ENCODE assay signal across 8 cellular contexts in the genomic region with DNA sequence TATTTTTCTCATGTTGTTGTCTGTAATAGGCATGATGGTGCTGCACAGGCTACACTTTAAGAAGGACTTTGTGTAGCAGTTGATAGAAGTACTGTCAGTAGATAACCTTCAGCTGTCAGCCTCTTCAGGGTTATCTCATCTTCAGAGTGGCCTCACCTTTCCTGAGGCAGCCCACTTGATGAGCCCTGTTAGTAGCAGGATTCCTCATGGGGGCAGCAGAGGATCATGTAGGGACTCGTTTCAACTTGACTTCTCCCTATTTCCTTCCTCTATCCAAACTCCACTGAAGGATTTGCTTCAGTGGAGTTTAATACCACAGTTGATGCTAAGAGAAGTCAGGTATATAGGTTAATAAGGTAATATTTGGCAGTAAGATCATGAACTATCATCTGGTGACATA.
DNase-seq lines count a peak whose midpoint lies in the region; ATAC-seq and TF ChIP-seq lines count a peak whose summit lies in the region.

No MANE protein-coding gene starts in this region.

- H3K9me3 ChIP-seq in endodermal cell (ENCODE audit: control insufficient read depth, low read length) (no peaks in the 10 kb centered on the region), transverse colon (no peaks in the 10 kb centered on the region)

- POLR2A ChIA-PET in activated CD8-positive, alpha-beta T cell treated with anti-CD3 and anti-CD28 coated beads for 36 hours (lab: Charles Lee): no interaction called here
- POLR2A ChIA-PET in activated CD8-positive, alpha-beta T cell treated with anti-CD3 and anti-CD28 coated beads, Interleukin-2, amount 10 ng/mL, durations not matched to agents 7 days and 5 days (lab: Charles Lee): no interaction called here

- CTCF ChIA-PET in activated CD8-positive, alpha-beta T cell treated with anti-CD3 and anti-CD28 coated beads for 36 hours (lab: Charles Lee): no interaction called here
- CTCF ChIA-PET in activated CD8-positive, alpha-beta T cell treated with anti-CD3 and anti-CD28 coated beads, Interleukin-2, amount 10 ng/mL, durations not matched to agents 7 days and 5 days (lab: Charles Lee): no interaction called here

- no peak overlapping the region for H3K4me3 Mint-ChIP-seq in activated CD8-positive, alpha-beta T cell treated with anti-CD3 and anti-CD28 coated beads for 36 hours
- no peak overlapping the region for H3K4me3 Mint-ChIP-seq in activated CD8-positive, alpha-beta T cell treated with anti-CD3 and anti-CD28 coated beads, Interleukin-2, amount 10 ng/mL, durations not matched to agents 7 days and 5 days
- H3K4me3 Mint-ChIP-seq in endodermal cell: no peak overlapping the region

- no peak overlapping the region for H3K27ac Mint-ChIP-seq in activated CD8-positive, alpha-beta T cell treated with anti-CD3 and anti-CD28 coated beads for 36 hours
- H3K27ac Mint-ChIP-seq in activated CD8-positive, alpha-beta T cell treated with anti-CD3 and anti-CD28 coated beads, Interleukin-2, amount 10 ng/mL, durations not matched to agents 7 days and 5 days: no peak overlapping the region
- no peak overlapping the region for H3K27ac Mint-ChIP-seq in endodermal cell

- no peaks in the 10 kb centered on the region for H3K36me3 ChIP-seq in endodermal cell (ENCODE audit: control insufficient read depth, insufficient read depth, low read length)
- H3K36me3 ChIP-seq in transverse colon: no peaks in the 10 kb centered on the region

- ATAC-seq in activated CD8-positive, alpha-beta T cell treated with anti-CD3 and anti-CD28 coated beads for 36 hours: no peak
- no peak for ATAC-seq in activated CD8-positive, alpha-beta T cell treated with anti-CD3 and anti-CD28 coated beads, Interleukin-2, amount 10 ng/mL, durations not matched to agents 7 days and 5 days
- no peak for ATAC-seq in HG03097 (IDR thresholded peaks at IDR 0.05; ENCODE audit: low FRiP score, unreplicated experiment)
- no peak for ATAC-seq in HG03139 (IDR thresholded peaks at IDR 0.05; ENCODE audit: unreplicated experiment)
- ATAC-seq in GM19395 (IDR thresholded peaks at IDR 0.05; ENCODE audit: unreplicated experiment): no peak

- H3K4me1 ChIP-seq in endodermal cell (ENCODE audit: control insufficient read depth, insufficient read depth, low read length) (no peaks in the 10 kb centered on the region), transverse colon (no peaks in the 10 kb centered on the region)

- TF ChIP-seq POLR2A in transverse colon (IDR thresholded peaks at IDR 0.05): no peak

- H3K27me3 ChIP-seq in endodermal cell (ENCODE audit: control insufficient read depth, insufficient read depth, low read length, poor library complexity, severe bottlenecking) (no peaks in the 10 kb centered on the region), transverse colon (no peaks in the 10 kb centered on the region)

- DNase-seq in activated CD8-positive, alpha-beta T cell treated with anti-CD3 and anti-CD28 coated beads for 36 hours: peak; percentile 10
- DNase-seq in activated CD8-positive, alpha-beta T cell treated with anti-CD3 and anti-CD28 coated beads, Interleukin-2, amount 10 ng/mL, durations not matched to agents 7 days and 5 days: no peak
- DNase-seq in NCI-H2171 (lab: John Stamatoyannopoulos, UW): peak; percentile 33
- peak; percentile 90 for DNase-seq in endodermal cell
- peak; percentile 9 for DNase-seq in transverse colon

- H3K27me3 Mint-ChIP-seq in activated CD8-positive, alpha-beta T cell treated with anti-CD3 and anti-CD28 coated beads for 36 hours: no peaks in the 10 kb centered on the region
- H3K27me3 Mint-ChIP-seq in activated CD8-positive, alpha-beta T cell treated with anti-CD3 and anti-CD28 coated beads, Interleukin-2, amount 10 ng/mL, durations not matched to agents 7 days and 5 days (ENCODE audit: low read depth): no peaks in the 10 kb centered on the region
- no peaks in the 10 kb centered on the region for H3K27me3 Mint-ChIP-seq in endodermal cell (ENCODE audit: insufficient read depth)

- H3K4me3 ChIP-seq in endodermal cell (ENCODE audit: low read length) (no peak overlapping the region), transverse colon (no peak overlapping the region)

- H3K9ac ChIP-seq in endodermal cell (ENCODE audit: extremely low read depth, low read length, poor library complexity, severe bottlenecking): no peak overlapping the region

- 0% methylated on average over 1 of the region's 1 CpG; no CpG with 5 or more reads in 1 of the 2 experiments for WGBS in endodermal cell (ENCODE audit: insufficient coverage in 1 of 2, insufficient read length in 1 of 2), 2 experiments
- WGBS in transverse colon (ENCODE audit: low coverage in 1 of 2), 2 donors: 17% methylated on average over 1 of the region's 1 CpG; no CpG with 5 or more reads in 1 of the 2 donors

- no peak for TF ChIP-seq EP300 in transverse colon (IDR thresholded peaks at IDR 0.05; ENCODE audit: low read depth)

- no peaks in the 10 kb centered on the region for H3K4me1 Mint-ChIP-seq in activated CD8-positive, alpha-beta T cell treated with anti-CD3 and anti-CD28 coated beads for 36 hours (ENCODE audit: low read depth)
- H3K4me1 Mint-ChIP-seq in activated CD8-positive, alpha-beta T cell treated with anti-CD3 and anti-CD28 coated beads, Interleukin-2, amount 10 ng/mL, durations not matched to agents 7 days and 5 days (ENCODE audit: low read depth): no peaks in the 10 kb centered on the region
- H3K4me1 Mint-ChIP-seq in endodermal cell: no peaks in the 10 kb centered on the region

- TF ChIP-seq CTCF in activated CD8-positive, alpha-beta T cell treated with anti-CD3 and anti-CD28 coated beads for 36 hours (IDR thresholded peaks at IDR 0.05): no peak
- peak; percentile 89 for TF ChIP-seq CTCF in endodermal cell (conservative IDR thresholded peaks at IDR 0.05)
- peak in 2 of 5 experiments; percentile 8 for TF ChIP-seq CTCF in transverse colon (IDR thresholded peaks at IDR 0.05)

- intact Hi-C loops in activated CD8-positive, alpha-beta T cell treated with anti-CD3 and anti-CD28 coated beads for 36 hours (cut with micrococcal nuclease): no loop called here
- intact Hi-C loops in transverse colon (cut with DNase I; ENCODE audit: low total_unique reads): no loop called here

- H3K27ac ChIP-seq in endodermal cell (ENCODE audit: low read depth, low read length) (no peak overlapping the region), transverse colon (no peak overlapping the region)

- H3K36me3 Mint-ChIP-seq in activated CD8-positive, alpha-beta T cell treated with anti-CD3 and anti-CD28 coated beads for 36 hours (ENCODE audit: low read depth): no peaks in the 10 kb centered on the region
- H3K36me3 Mint-ChIP-seq in activated CD8-positive, alpha-beta T cell treated with anti-CD3 and anti-CD28 coated beads, Interleukin-2, amount 10 ng/mL, durations not matched to agents 7 days and 5 days (ENCODE audit: low read depth): no peaks in the 10 kb centered on the region
- no peaks in the 10 kb centered on the region for H3K36me3 Mint-ChIP-seq in endodermal cell (ENCODE audit: low read depth)

- peaks cover 2% of the 10 kb centered on the region for H3K9me3 Mint-ChIP-seq in activated CD8-positive, alpha-beta T cell treated with anti-CD3 and anti-CD28 coated beads for 36 hours
- no peaks in the 10 kb centered on the region for H3K9me3 Mint-ChIP-seq in activated CD8-positive, alpha-beta T cell treated with anti-CD3 and anti-CD28 coated beads, Interleukin-2, amount 10 ng/mL, durations not matched to agents 7 days and 5 days (ENCODE audit: insufficient read depth)
- no peaks in the 10 kb centered on the region for H3K9me3 Mint-ChIP-seq in endodermal cell

- in situ Hi-C loops in transverse colon (cut with MboI; ENCODE audit: low pct_ligation_motif_present in 1 of 4, low pct_unique_long_range_greater_than_20kb in 1 of 4, low sequenced_read_pairs in 3 of 4): no loop called here
